8 cellular contexts compared by ENCODE assay signal in the genomic region with DNA sequence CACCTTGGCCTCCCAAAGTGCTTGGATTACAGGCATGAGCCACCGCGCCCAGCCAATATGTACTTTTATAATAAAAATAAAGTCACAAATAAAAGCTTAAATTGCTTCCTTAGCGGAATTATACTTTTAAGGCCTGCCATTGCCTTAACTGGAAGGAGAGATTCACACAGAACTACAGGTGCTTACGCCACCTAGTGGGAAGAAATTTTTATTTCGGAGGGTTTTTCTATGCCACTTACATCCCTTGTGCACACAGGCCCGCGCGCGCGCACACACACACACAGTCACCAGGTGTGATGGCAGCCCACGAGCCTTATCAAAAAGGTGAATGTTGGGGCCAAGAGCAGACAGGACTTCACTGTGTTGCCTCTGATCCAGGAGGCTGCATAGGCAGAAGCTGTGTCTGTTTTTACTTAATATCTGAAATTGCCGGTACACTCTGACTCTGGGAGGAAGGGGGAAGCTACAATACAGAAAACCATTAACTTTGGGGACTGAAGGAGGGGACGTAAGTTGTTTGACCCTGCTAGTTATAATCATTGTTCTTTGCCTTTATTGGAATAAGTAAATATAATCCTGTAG.
DNase-seq lines count a peak whose midpoint lies in the region; ATAC-seq and TF ChIP-seq lines count a peak whose summit lies in the region.

No MANE protein-coding gene starts in this region.

- H3K4me3 ChIP-seq in Karpas-422 (ENCODE audit: low read length) (no peak overlapping the region), Peyer's patch (no peak overlapping the region)

- H3K27ac ChIP-seq in Karpas-422 (ENCODE audit: low read length) (no peak overlapping the region), Peyer's patch (no peak overlapping the region)

- DNase-seq in GM10248 (ENCODE audit: extremely low spot score): peak; percentile 41
- peak; percentile 89 for DNase-seq in Karpas-422
- peak in 1 of 3 donors; percentile 64 for DNase-seq in Peyer's patch
- DNase-seq in cerebellum (ENCODE audit: low spot score): peak; percentile 64
- DNase-seq in kidney tubule cell (ENCODE audit: low spot score): peak; percentile 74
- peak; percentile 31 for DNase-seq in stimulated activated CD8-positive, alpha-beta memory T cell treated with anti-CD3 and anti-CD28 coated beads, Interleukin-4, amount 100 ng/mL, for 48 hours

- H3K27me3 ChIP-seq in Karpas-422 (ENCODE audit: low read length) (no peaks in the 10 kb centered on the region), Peyer's patch (no peaks in the 10 kb centered on the region)

- no peaks in the 10 kb centered on the region for H3K9me2 ChIP-seq in Karpas-422 (replicated peaks; ENCODE audit: insufficient read depth, low read length)

- no peak overlapping the region for H3K9ac ChIP-seq in Karpas-422 (ENCODE audit: low read length)

- H3K36me3 ChIP-seq in Karpas-422 (ENCODE audit: insufficient read depth, low read length) (no peaks in the 10 kb centered on the region), Peyer's patch (no peaks in the 10 kb centered on the region)

- CTCF ChIA-PET in GM10248 (lab: Yijun Ruan, JAX): interaction anchor here (0.7 to 9.6 kb wide), 44 partner anchors 10 to 1094 kb away, joined by 3 to 112 read pairs (median 4); partner anchors contain the start of gene CCDC6

- TF ChIP-seq CTCF in GM10248 (IDR thresholded peaks at IDR 0.05; ENCODE audit: control extremely low read depth, extremely low read depth, low read depth, missing control alignments) (peak; percentile 43), Peyer's patch (IDR thresholded peaks at IDR 0.05) (peak; percentile 6 to 64 (median 50))

- no peaks in the 10 kb centered on the region for H4K20me1 ChIP-seq in Karpas-422 (ENCODE audit: insufficient read depth, low read depth, low read length)

- H3K9me3 ChIP-seq in Karpas-422 (ENCODE audit: low read length) (no peaks in the 10 kb centered on the region), Peyer's patch (no peaks in the 10 kb centered on the region)

- ATAC-seq in GM18870 (IDR thresholded peaks at IDR 0.05; ENCODE audit: unreplicated experiment): no peak
- no peak for ATAC-seq in GM21526 (IDR thresholded peaks at IDR 0.05; ENCODE audit: low FRiP score, unreplicated experiment)

- no peaks in the 10 kb centered on the region for H3K79me2 ChIP-seq in Karpas-422 (ENCODE audit: low read length)

- POLR2A ChIA-PET in GM10248 (lab: Yijun Ruan, JAX): no interaction called here

- no peak for TF ChIP-seq POLR2A in Peyer's patch (IDR thresholded peaks at IDR 0.05)

- no peak overlapping the region for H3K4me2 ChIP-seq in Karpas-422 (ENCODE audit: low read depth, low read length, poor library complexity, severe bottlenecking)

- H3K4me1 ChIP-seq in Karpas-422 (ENCODE audit: low read length) (peaks cover 6% of the 10 kb centered on the region), Peyer's patch (no peaks in the 10 kb centered on the region)

- no peak overlapping the region for H2AFZ ChIP-seq in Karpas-422 (ENCODE audit: low read length)
